Comparison of ENCODE assay signal across 1 cellular context in the genomic region with DNA sequence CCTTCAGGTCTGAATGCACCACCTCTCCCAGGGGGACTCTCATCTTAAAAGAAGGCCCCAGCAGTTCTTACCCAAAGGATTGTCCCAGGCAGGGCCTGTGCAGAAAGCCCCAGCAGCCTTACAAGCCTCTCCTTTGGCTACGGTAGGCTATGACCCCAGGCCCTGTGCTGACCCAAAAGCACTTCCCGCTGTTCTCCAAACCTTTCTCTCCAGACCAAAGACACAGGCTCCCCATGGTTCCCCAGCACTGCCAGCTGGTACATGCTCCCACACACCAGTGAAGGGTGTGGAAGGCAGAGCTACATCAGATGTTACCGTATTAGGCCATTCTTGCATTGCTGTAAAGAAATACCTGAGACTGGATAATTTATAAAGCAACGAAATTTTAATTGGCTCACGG.
TF ChIP-seq lines count a peak whose summit lies in the region.

No MANE protein-coding gene starts in this region.

TF ChIP-seq in WTC11, 78 proteins besides CTCF, POLR2A, EP300 and RAD21 (continued from another document):
- TF ChIP-seq FOXK1 (CRISPR knock-in tag; IDR thresholded peaks at IDR 0.05) (no peak), PRDM15 (CRISPR knock-in tag; IDR thresholded peaks at IDR 0.05) (no peak)
TF ChIP-seq in WTC11: peak in this region for 0.
